In genomic region chr11:2923446-2924375, GRCh38 we compare ENCODE assay signal across 1 cellular context.
TF ChIP-seq lines count a peak whose summit lies in the region.

No MANE protein-coding gene starts in this region.

TF ChIP-seq in HCT116, 20 proteins besides CTCF, POLR2A, EP300 and RAD21 (continued from another document):
- TF ChIP-seq, protein P1, sequence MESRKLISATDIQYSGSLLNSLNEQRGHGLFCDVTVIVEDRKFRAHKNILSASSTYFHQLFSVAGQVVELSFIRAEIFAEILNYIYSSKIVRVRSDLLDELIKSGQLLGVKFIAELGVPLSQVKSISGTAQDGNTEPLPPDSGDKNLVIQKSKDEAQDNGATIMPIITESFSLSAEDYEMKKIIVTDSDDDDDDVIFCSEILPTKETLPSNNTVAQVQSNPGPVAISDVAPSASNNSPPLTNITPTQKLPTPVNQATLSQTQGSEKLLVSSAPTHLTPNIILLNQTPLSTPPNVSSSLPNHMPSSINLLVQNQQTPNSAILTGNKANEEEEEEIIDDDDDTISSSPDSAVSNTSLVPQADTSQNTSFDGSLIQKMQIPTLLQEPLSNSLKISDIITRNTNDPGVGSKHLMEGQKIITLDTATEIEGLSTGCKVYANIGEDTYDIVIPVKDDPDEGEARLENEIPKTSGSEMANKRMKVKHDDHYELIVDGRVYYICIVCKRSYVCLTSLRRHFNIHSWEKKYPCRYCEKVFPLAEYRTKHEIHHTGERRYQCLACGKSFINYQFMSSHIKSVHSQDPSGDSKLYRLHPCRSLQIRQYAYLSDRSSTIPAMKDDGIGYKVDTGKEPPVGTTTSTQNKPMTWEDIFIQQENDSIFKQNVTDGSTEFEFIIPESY (IDR thresholded peaks at IDR 0.05; ENCODE audit: extremely low read depth, insufficient replicate concordance, low read length) = no peak
- no peak for TF ChIP-seq ATF3 (IDR thresholded peaks at IDR 0.05)
- no peak for TF ChIP-seq EZH2 (IDR thresholded peaks at IDR 0.05)
- no peak for TF ChIP-seq JUND (IDR thresholded peaks at IDR 0.05)
- no peak for TF ChIP-seq EGR1 (IDR thresholded peaks at IDR 0.05; ENCODE audit: low read depth)
- TF ChIP-seq YY1 (IDR thresholded peaks at IDR 0.05; ENCODE audit: extremely low read depth, insufficient replicate concordance, low read depth, low read length) = no peak
- TF ChIP-seq POLR2AphosphoS5 (IDR thresholded peaks at IDR 0.05; ENCODE audit: low read depth, low read length) = no peak
- TF ChIP-seq TCF7L2 (IDR thresholded peaks at IDR 0.05; ENCODE audit: borderline replicate concordance, extremely low read depth, insufficient read depth, insufficient read length) = no peak
- no peak for TF ChIP-seq CBX3 (IDR thresholded peaks at IDR 0.05; ENCODE audit: low read depth)
- TF ChIP-seq SIN3A (IDR thresholded peaks at IDR 0.05; ENCODE audit: low read depth) = no peak
- TF ChIP-seq ELF1 (IDR thresholded peaks at IDR 0.05; ENCODE audit: borderline replicate concordance, low read depth) = no peak
- TF ChIP-seq CEBPB (IDR thresholded peaks at IDR 0.05; ENCODE audit: low read depth) = no peak
- TF ChIP-seq, protein P2, sequence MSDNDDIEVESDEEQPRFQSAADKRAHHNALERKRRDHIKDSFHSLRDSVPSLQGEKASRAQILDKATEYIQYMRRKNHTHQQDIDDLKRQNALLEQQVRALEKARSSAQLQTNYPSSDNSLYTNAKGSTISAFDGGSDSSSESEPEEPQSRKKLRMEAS (IDR thresholded peaks at IDR 0.05) = no peak
- no peak for TF ChIP-seq EZH2phosphoT487 (IDR thresholded peaks at IDR 0.05; ENCODE audit: borderline replicate concordance)
- no peak for TF ChIP-seq SP1 (IDR thresholded peaks at IDR 0.05; ENCODE audit: low read depth)
- no peak for TF ChIP-seq SRF (IDR thresholded peaks at IDR 0.05; ENCODE audit: low read depth)
- TF ChIP-seq FOSL1 (IDR thresholded peaks at IDR 0.05; ENCODE audit: low read depth) = no peak
